15 cellular contexts compared by ENCODE assay signal in genomic region chr6:118317581-118318563, GRCh38.
DNase-seq lines count a peak whose midpoint lies in the region; ATAC-seq and TF ChIP-seq lines count a peak whose summit lies in the region.
"Had no signal": no experiment of that assay in that cellular context is flagged by ENCODE, and none has a peak within 500 bp of the region (broad histone marks: within the 10 kb centered on the region; RNA-seq: fewer than 3 reads in every experiment).

No MANE protein-coding gene starts in this region.

- H3K27ac Mint-ChIP-seq in nephron progenitor cell, result peak overlapping the region; percentile 40
- H3K27ac Mint-ChIP-seq: T-cell had no signal

- H3K27me3 ChIP-seq in aorta (ENCODE audit: control insufficient read depth in 1 of 2, insufficient read depth in 2 of 2, low read length in 1 of 2), result no peaks in the 10 kb centered on the region

- no peaks in the 10 kb centered on the region for H3K9me3 Mint-ChIP-seq in nephron progenitor cell
- H3K9me3 Mint-ChIP-seq: T-cell had no signal

- H3K36me3 Mint-ChIP-seq in nephron progenitor cell (ENCODE audit: low read depth), result no peaks in the 10 kb centered on the region
- H3K36me3 Mint-ChIP-seq: T-cell had no signal

- no peaks in the 10 kb centered on the region for H3K9me3 ChIP-seq in aorta (ENCODE audit: control insufficient read depth, low read length)
- H3K9me3 ChIP-seq: mucosa of descending colon had no signal

- H3K36me3 ChIP-seq in aorta (ENCODE audit: control insufficient read depth in 1 of 2, insufficient read depth in 2 of 2, low read length in 1 of 2), result no peaks in the 10 kb centered on the region

- DNase-seq in DMS79 treated with DMSO at 0.1 percent for 48 hours (lab: John Stamatoyannopoulos, UW) (peak; percentile 59), DMS79 (lab: John Stamatoyannopoulos, UW) (no peak), fibroblast of mammary gland (ENCODE audit: low read depth) (peak; percentile 31), nephron progenitor cell (no peak), aorta (no peak), GM13976 (ENCODE audit: low spot score) (no peak), NCI-H1694 treated with DMSO at 0.1 percent for 48 hours (lab: John Stamatoyannopoulos, UW) (no peak)
- DNase-seq: activated naive CD4-positive, alpha-beta T cell; cortex of kidney; DMS 273 treated with DMSO at 0.1 percent for 48 hours; mucosa of descending colon; NCI-H1417; T-cell had no signal

- no peaks in the 10 kb centered on the region for H3K27me3 Mint-ChIP-seq in nephron progenitor cell (ENCODE audit: low read depth, poor library complexity)

- H3K4me3 ChIP-seq in fibroblast of mammary gland (ENCODE audit: control insufficient read depth, low read depth, low read length) (no peak overlapping the region), aorta (ENCODE audit: low read length in 2 of 2) (no peak overlapping the region)
- H3K4me3 ChIP-seq: mucosa of descending colon had no signal

- peaks cover 2 to 6% of the 10 kb centered on the region in 2 donors for H3K4me1 ChIP-seq in aorta (ENCODE audit: control insufficient read depth in 1 of 2, insufficient read depth in 2 of 2, low read length in 2 of 2)

- ATAC-seq in aorta (ENCODE audit: low FRiP score) (peak; percentile 78), GM21381 (IDR thresholded peaks at IDR 0.05; ENCODE audit: unreplicated experiment) (no peak)
- ATAC-seq: mucosa of descending colon, T-cell had no signal

- in situ Hi-C loops in GM13976 (cut with MboI; ENCODE audit: low sequenced_read_pairs, unreplicated experiment), result no loop called here

- H3K4me3 Mint-ChIP-seq in nephron progenitor cell, result no peak overlapping the region
- H3K4me3 Mint-ChIP-seq: T-cell had no signal

- no peak for TF ChIP-seq CTCF in fibroblast of mammary gland (conservative IDR thresholded peaks at IDR 0.05; ENCODE audit: control insufficient read depth, insufficient read depth, low read depth, low read length)
- no peak for TF ChIP-seq CTCF in nephron progenitor cell (IDR thresholded peaks at IDR 0.05)
- TF ChIP-seq CTCF in GM13976 (IDR thresholded peaks at IDR 0.05; ENCODE audit: borderline replicate concordance, control extremely low read depth, extremely low read depth, insufficient read depth, missing control alignments), result no peak

- intact Hi-C loops in aorta (cut with DNase I), result loop anchor here in 1 of 2 donors (1.0 kb wide), 1 partner anchor 22 kb away; no protein-coding TSS in a partner anchor

- WGBS in aorta, 2 donors, result 5 to 6% methylated on average over 4 of the region's 4 CpGs

- peak overlapping the region; percentile 64 to 95 for H3K27ac ChIP-seq in aorta (ENCODE audit: low read depth in 1 of 2, low read length in 2 of 2)
- H3K27ac ChIP-seq: 22Rv1 had no signal

- H3K4me1 Mint-ChIP-seq in nephron progenitor cell, result peaks cover 21% of the 10 kb centered on the region
- H3K4me1 Mint-ChIP-seq: T-cell had no signal

Comparison
In these comparisons a context has a peak if more than half of its experiments do, and no peak if none do; other contexts are left out.
1. DNase-seq: peak in DMS79 treated with DMSO at 0.1 percent for 48 hours (single experiment) and fibroblast of mammary gland (single experiment); none in DMS79 (single experiment), nephron progenitor cell (single experiment), aorta (0 of 2), GM13976 (single experiment) and NCI-H1694 treated with DMSO at 0.1 percent for 48 hours (single experiment).